ENCODE assay signal across 1 cellular context in genomic region chr1:46528297-46528955, GRCh38.
TF ChIP-seq lines count a peak whose summit lies in the region.

No MANE protein-coding gene starts in this region.

TF ChIP-seq in SK-N-SH, 30 proteins besides CTCF, POLR2A, EP300 and RAD21 (continued from another document):
- TF ChIP-seq PBX3 (IDR thresholded peaks at IDR 0.05) (no peak), JUND (IDR thresholded peaks at IDR 0.05) (no peak), SIN3A (IDR thresholded peaks at IDR 0.05; ENCODE audit: borderline replicate concordance, low read depth, low read length) (no peak), POLR2AphosphoS5 (IDR thresholded peaks at IDR 0.05; ENCODE audit: low read depth, low read length) (no peak)
TF ChIP-seq in SK-N-SH: peak in this region for 0.
